ENCODE assay signal across 19 cellular contexts in genomic region chr22:23102002-23102655, GRCh38. TPM values are rescaled to one million over a fixed set of nuclear protein-coding genes. Genes with fewer than 3 reads are reported as not detected.
"Had no signal": no experiment of that assay in that cellular context is flagged by ENCODE, and none has a peak within 500 bp of the region (broad histone marks: within the 10 kb centered on the region; RNA-seq: fewer than 3 reads in every experiment).

No MANE protein-coding gene starts in this region.

- DNase-seq: effector CD8-positive, alpha-beta T cell; gastrocnemius medialis; heart right ventricle; kidney glomerular epithelial cell; mammary epithelial cell; psoas muscle; retina; sigmoid colon; small intestine; stimulated activated CD4-positive, alpha-beta T cell treated with anti-CD3 and anti-CD28 coated beads, Interleukin-12 subunit alpha, Interleukin-12 subunit beta, amount 100 ng/mL, for 4 hours; stimulated activated naive CD4-positive, alpha-beta T cell treated with Interleukin-2 at 50 U/mL for 16 hours; upper lobe of right lung had no signal

- H3K9me3 ChIP-seq: gastrocnemius medialis, heart right ventricle, psoas muscle, sigmoid colon, suprapubic skin, tibial nerve, upper lobe of right lung, vagina had no signal

- H3K36me3 ChIP-seq: gastrocnemius medialis, heart right ventricle, sigmoid colon, suprapubic skin, tibial nerve, upper lobe of right lung, vagina had no signal

- H3K36me3 Mint-ChIP-seq: natural killer cell treated with Interleukin-12 subunit alpha and Interleukin-12 subunit beta and Interleukin-15 and Interleukin-18, amount 100 ng/mL, for 72 hours had no signal

- H3K27ac Mint-ChIP-seq: natural killer cell treated with Interleukin-12 subunit alpha and Interleukin-12 subunit beta and Interleukin-15 and Interleukin-18, amount 100 ng/mL, for 72 hours had no signal

- ATAC-seq: esophagus mucosa; gastrocnemius medialis; heart right ventricle; left lobe of liver; natural killer cell treated with Interleukin-12 subunit alpha and Interleukin-12 subunit beta and Interleukin-15 and Interleukin-18, amount 100 ng/mL, for 72 hours; psoas muscle; upper lobe of right lung had no signal

- H3K9me3 Mint-ChIP-seq: natural killer cell treated with Interleukin-12 subunit alpha and Interleukin-12 subunit beta and Interleukin-15 and Interleukin-18, amount 100 ng/mL, for 72 hours had no signal

- H3K4me3 Mint-ChIP-seq: natural killer cell treated with Interleukin-12 subunit alpha and Interleukin-12 subunit beta and Interleukin-15 and Interleukin-18, amount 100 ng/mL, for 72 hours had no signal

- H3K27me3 ChIP-seq: gastrocnemius medialis, heart right ventricle, sigmoid colon, suprapubic skin, tibial nerve, upper lobe of right lung, vagina had no signal

- H3K4me3 ChIP-seq: coronary artery, gastrocnemius medialis, heart right ventricle, psoas muscle, sigmoid colon, suprapubic skin, tibial nerve, upper lobe of right lung, vagina had no signal

- H3K27ac ChIP-seq: coronary artery, gastrocnemius medialis, heart right ventricle, psoas muscle, sigmoid colon, suprapubic skin, tibial nerve, upper lobe of right lung, vagina had no signal

- H3K27me3 Mint-ChIP-seq: natural killer cell treated with Interleukin-12 subunit alpha and Interleukin-12 subunit beta and Interleukin-15 and Interleukin-18, amount 100 ng/mL, for 72 hours had no signal

RNA-seq across cellular contexts. Expression of gene RSPH14, which starts 39.7 kb away (rescaled TPM):
- total RNA-seq: esophagus mucosa; gastrocnemius medialis; natural killer cell treated with Interleukin-12 subunit alpha and Interleukin-12 subunit beta and Interleukin-15 and Interleukin-18, amount 100 ng/mL, for 72 hours; psoas muscle; upper lobe of right lung; vagina had no signal
- polyA plus RNA-seq: mammary epithelial cell, psoas muscle had no signal
